In the genomic region with DNA sequence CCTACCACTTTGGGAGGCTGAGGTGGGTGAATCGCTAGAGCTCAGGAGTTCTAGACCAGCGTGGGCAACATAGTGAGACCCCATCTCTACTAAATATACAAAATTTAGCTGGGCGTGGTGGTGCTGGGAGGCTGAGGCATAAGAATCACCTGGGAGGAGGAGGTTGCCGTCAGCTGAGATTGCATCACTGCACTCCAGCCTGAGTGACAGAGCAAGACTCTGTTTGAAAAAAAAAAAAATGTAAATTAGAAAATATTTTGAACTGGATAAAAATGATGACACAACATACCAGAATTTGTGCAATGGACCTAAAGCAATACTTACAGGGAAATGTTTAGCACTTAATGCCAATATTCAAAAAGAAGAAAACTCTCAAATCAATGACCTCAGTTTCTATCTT, we compare ENCODE assay signal across 1 cellular context.
TF ChIP-seq lines count a peak whose summit lies in the region.

No MANE protein-coding gene starts in this region.

TF ChIP-seq in Ishikawa, 13 proteins besides CTCF, POLR2A, EP300 and RAD21 (continued from another document):
- TF ChIP-seq, protein P1, sequence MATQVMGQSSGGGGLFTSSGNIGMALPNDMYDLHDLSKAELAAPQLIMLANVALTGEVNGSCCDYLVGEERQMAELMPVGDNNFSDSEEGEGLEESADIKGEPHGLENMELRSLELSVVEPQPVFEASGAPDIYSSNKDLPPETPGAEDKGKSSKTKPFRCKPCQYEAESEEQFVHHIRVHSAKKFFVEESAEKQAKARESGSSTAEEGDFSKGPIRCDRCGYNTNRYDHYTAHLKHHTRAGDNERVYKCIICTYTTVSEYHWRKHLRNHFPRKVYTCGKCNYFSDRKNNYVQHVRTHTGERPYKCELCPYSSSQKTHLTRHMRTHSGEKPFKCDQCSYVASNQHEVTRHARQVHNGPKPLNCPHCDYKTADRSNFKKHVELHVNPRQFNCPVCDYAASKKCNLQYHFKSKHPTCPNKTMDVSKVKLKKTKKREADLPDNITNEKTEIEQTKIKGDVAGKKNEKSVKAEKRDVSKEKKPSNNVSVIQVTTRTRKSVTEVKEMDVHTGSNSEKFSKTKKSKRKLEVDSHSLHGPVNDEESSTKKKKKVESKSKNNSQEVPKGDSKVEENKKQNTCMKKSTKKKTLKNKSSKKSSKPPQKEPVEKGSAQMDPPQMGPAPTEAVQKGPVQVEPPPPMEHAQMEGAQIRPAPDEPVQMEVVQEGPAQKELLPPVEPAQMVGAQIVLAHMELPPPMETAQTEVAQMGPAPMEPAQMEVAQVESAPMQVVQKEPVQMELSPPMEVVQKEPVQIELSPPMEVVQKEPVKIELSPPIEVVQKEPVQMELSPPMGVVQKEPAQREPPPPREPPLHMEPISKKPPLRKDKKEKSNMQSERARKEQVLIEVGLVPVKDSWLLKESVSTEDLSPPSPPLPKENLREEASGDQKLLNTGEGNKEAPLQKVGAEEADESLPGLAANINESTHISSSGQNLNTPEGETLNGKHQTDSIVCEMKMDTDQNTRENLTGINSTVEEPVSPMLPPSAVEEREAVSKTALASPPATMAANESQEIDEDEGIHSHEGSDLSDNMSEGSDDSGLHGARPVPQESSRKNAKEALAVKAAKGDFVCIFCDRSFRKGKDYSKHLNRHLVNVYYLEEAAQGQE (IDR thresholded peaks at IDR 0.05; ENCODE audit: low read depth), result no peak
- TF ChIP-seq NFIC (IDR thresholded peaks at IDR 0.05), result no peak
- TF ChIP-seq FOXM1 (IDR thresholded peaks at IDR 0.05; ENCODE audit: borderline replicate concordance, low read depth), result no peak
- TF ChIP-seq, protein P2, sequence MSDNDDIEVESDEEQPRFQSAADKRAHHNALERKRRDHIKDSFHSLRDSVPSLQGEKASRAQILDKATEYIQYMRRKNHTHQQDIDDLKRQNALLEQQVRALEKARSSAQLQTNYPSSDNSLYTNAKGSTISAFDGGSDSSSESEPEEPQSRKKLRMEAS (IDR thresholded peaks at IDR 0.05), result no peak
- no peak for TF ChIP-seq TEAD4 (IDR thresholded peaks at IDR 0.05)
- TF ChIP-seq EGR1 (IDR thresholded peaks at IDR 0.05), result no peak
- TF ChIP-seq CEBPB (IDR thresholded peaks at IDR 0.05), result peak; percentile 82
- no peak for TF ChIP-seq ZBTB7A (IDR thresholded peaks at IDR 0.05; ENCODE audit: low read depth)
TF ChIP-seq in Ishikawa: peak in this region for 1.
